Comparison of ENCODE assay signal across 8 cellular contexts in the genomic region with DNA sequence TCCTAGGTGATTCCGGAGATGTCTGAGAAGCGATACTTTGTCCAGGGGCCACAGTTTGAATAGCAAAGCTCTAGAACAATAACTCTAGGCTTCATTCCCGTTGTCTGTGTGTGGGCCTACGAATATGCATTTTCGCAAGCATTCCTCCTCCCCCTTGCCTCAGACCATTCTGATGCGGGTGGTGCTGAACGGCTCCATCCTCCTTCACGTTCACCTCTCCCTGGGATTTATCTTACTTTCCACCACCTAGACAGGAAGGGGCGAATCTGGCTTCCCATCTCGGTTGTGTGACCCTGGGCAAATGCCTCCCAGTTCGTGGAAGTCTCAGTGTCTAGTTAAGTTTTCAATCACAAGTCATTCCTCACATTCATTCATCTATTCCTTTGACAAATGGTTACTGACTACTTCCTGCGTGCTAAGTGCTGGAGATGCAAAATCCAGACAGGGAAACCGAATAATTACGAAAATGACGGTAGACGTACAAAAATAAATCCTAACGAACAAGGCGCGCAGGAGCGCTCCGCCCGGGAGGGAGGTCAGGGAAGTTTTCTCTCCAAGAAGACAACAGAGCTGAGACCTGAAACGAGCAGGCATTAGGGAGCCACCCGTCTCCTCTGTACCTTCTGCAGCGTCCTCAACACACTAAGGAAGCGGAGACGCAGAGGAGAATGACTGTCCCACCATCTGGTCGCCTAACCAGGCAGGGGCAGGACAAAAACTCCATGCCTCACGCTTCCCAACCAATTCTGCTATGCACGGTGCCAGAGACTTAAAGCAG. TPM values are rescaled to one million over a fixed set of nuclear protein-coding genes. Genes with fewer than 3 reads are reported as not detected.
DNase-seq lines count a peak whose midpoint lies in the region; ATAC-seq, FAIRE-seq and TF ChIP-seq lines count a peak whose summit lies in the region.

No MANE protein-coding gene starts in this region.

- H3K36me3 ChIP-seq in RWPE2 (ENCODE audit: low read depth) (peaks cover 24% of the 10 kb centered on the region), ovary (no peaks in the 10 kb centered on the region)

- FAIRE-seq in D721Med (lab: Jason Lieb, UNC): no peak

- DNase-seq in activated T-cell treated with anti-CD3 and anti-CD28 coated beads, Interleukin-2, amount 50 U/mL, for 24 hours: no peak
- DNase-seq in activated T-cell treated with anti-CD3 and anti-CD28 coated beads, Interleukin-2, amount 50 U/mL, for 1 hour: no peak
- DNase-seq in RWPE2 (ENCODE audit: low spot score) (no peak), epithelial cell of proximal tubule (ENCODE audit: low read depth) (peak; percentile 9), ovary (no peak), D721Med (ENCODE audit: insufficient read length, low spot score) (no peak), medulla oblongata (ENCODE audit: extremely low spot score) (no peak)

- intact Hi-C loops in ovary (cut with DNase I): no loop called here

- H3K9me3 ChIP-seq in RWPE2 (ENCODE audit: severe bottlenecking) (no peaks in the 10 kb centered on the region), ovary (no peaks in the 10 kb centered on the region)

- peak overlapping the region; percentile 95 for H3K27ac Mint-ChIP-seq in activated T-cell treated with anti-CD3 and anti-CD28 coated beads, Interleukin-2, amount 50 U/mL, for 24 hours

- H3K9me3 Mint-ChIP-seq in activated T-cell treated with anti-CD3 and anti-CD28 coated beads, Interleukin-2, amount 50 U/mL, for 24 hours: no peaks in the 10 kb centered on the region

- peaks cover 38% of the 10 kb centered on the region for H3K36me3 Mint-ChIP-seq in activated T-cell treated with anti-CD3 and anti-CD28 coated beads, Interleukin-2, amount 50 U/mL, for 24 hours (ENCODE audit: low read depth)

- no peak for TF ChIP-seq EP300 in ovary (IDR thresholded peaks at IDR 0.05)

- H3K27me3 ChIP-seq in RWPE2 (ENCODE audit: insufficient read depth, poor library complexity, severe bottlenecking) (no peaks in the 10 kb centered on the region), ovary (no peaks in the 10 kb centered on the region)

- ATAC-seq in RWPE2 (ENCODE audit: low read depth): no peak; the same call in 2 of the 3 replicates
- ATAC-seq in HG03469 (IDR thresholded peaks at IDR 0.05; ENCODE audit: unreplicated experiment): no peak

- H3K4me3 Mint-ChIP-seq in activated T-cell treated with anti-CD3 and anti-CD28 coated beads, Interleukin-2, amount 50 U/mL, for 24 hours: peak overlapping the region; percentile 92

- no peaks in the 10 kb centered on the region for H3K27me3 Mint-ChIP-seq in activated T-cell treated with anti-CD3 and anti-CD28 coated beads, Interleukin-2, amount 50 U/mL, for 24 hours

- H3K4me3 ChIP-seq in RWPE2 (ENCODE audit: severe bottlenecking) (peak overlapping the region; percentile 40), epithelial cell of proximal tubule (ENCODE audit: low read depth, low read length) (peak overlapping the region; percentile 70), ovary (peak overlapping the region; percentile 34)

- TF ChIP-seq CTCF in RWPE2 (IDR thresholded peaks at IDR 0.05; ENCODE audit: poor library complexity, severe bottlenecking) (no peak), epithelial cell of proximal tubule (conservative IDR thresholded peaks at IDR 0.05; ENCODE audit: low read depth, low read length) (no peak), ovary (IDR thresholded peaks at IDR 0.05) (no peak), D721Med (IDR thresholded peaks at IDR 0.05; ENCODE audit: insufficient read depth, missing control alignments) (no peak)

- H3K4me1 ChIP-seq in RWPE2 (ENCODE audit: insufficient read depth, poor library complexity, severe bottlenecking): peaks cover 3% of the 10 kb centered on the region
- H3K4me1 ChIP-seq in ovary (ENCODE audit: insufficient read depth): peaks cover 4% of the 10 kb centered on the region

- H3K27ac ChIP-seq in RWPE2 (ENCODE audit: poor library complexity, severe bottlenecking) (peak overlapping the region; percentile 38), ovary (no peak overlapping the region)

- H3K4me1 Mint-ChIP-seq in activated T-cell treated with anti-CD3 and anti-CD28 coated beads, Interleukin-2, amount 50 U/mL, for 24 hours (ENCODE audit: low read depth): peaks cover 37% of the 10 kb centered on the region

- TF ChIP-seq POLR2A in ovary (IDR thresholded peaks at IDR 0.05): no peak

- WGBS in ovary, 3 donors: 3 to 4% (median 4%) methylated on average over 30 of the region's 30 CpGs

RNA-seq across cellular contexts. Expression of a gene that starts 1.3 kb away (rescaled TPM):
- total RNA-seq in epithelial cell of proximal tubule (17.7 and 20.5 TPM in 2 replicates), ovary (10 to 100 TPM; 14.4 to 44.8 (median 41.6) TPM)
- 10 to 100 TPM; 30.9 to 65.6 TPM for polyA plus RNA-seq in ovary

RNA-seq across cellular contexts. Expression of a gene that starts 20.7 kb away (rescaled TPM):
- 64.3 and 111 TPM in 2 replicates for total RNA-seq in epithelial cell of proximal tubule
- 10 to 100 TPM; 30.0 to 59.5 (median 48.8) TPM for total RNA-seq in ovary
- 10 to 100 TPM; 51.1 to 62.2 TPM for polyA plus RNA-seq in ovary

RNA-seq across cellular contexts. Expression of a gene that starts 20.8 kb away (rescaled TPM):
- total RNA-seq in epithelial cell of proximal tubule (22.1 and 39.6 TPM in 2 replicates), ovary (10 to 100 TPM in 6 of 7 donors, 1 to 10 TPM in 1; 7.6 to 18.3 (median 12.8) TPM)
- 10 to 100 TPM in 1 of 2 donors, 1 to 10 TPM in 1; 2.4 to 14.1 TPM for polyA plus RNA-seq in ovary

RNA-seq across cellular contexts. Expression of a gene that starts 23.2 kb away (rescaled TPM):
- total RNA-seq in epithelial cell of proximal tubule: 6.7 and 11.5 TPM in 2 replicates
- total RNA-seq in ovary: 10 to 100 TPM in 1 of 7 donors, 1 to 10 TPM in 6; 6.4 to 11.1 (median 8.5) TPM
- polyA plus RNA-seq in ovary: 10 to 100 TPM in 1 of 2 donors, 1 to 10 TPM in 1; 5.2 to 14.0 TPM

RNA-seq across cellular contexts. Expression of a gene that starts 33.6 kb away (rescaled TPM):
- 35.9 and 39.6 TPM in 2 replicates for total RNA-seq in epithelial cell of proximal tubule
- total RNA-seq in ovary: 100 to 1,000 TPM in 3 of 7 donors, 10 to 100 TPM in 3, 1 to 10 TPM in 1; 6.2 to 110 (median 82.1) TPM
- 100 to 1,000 TPM in 1 of 2 donors, 10 to 100 TPM in 1; 58.3 to 110 TPM for polyA plus RNA-seq in ovary
